1 cellular context compared by ENCODE assay signal in the genomic region with DNA sequence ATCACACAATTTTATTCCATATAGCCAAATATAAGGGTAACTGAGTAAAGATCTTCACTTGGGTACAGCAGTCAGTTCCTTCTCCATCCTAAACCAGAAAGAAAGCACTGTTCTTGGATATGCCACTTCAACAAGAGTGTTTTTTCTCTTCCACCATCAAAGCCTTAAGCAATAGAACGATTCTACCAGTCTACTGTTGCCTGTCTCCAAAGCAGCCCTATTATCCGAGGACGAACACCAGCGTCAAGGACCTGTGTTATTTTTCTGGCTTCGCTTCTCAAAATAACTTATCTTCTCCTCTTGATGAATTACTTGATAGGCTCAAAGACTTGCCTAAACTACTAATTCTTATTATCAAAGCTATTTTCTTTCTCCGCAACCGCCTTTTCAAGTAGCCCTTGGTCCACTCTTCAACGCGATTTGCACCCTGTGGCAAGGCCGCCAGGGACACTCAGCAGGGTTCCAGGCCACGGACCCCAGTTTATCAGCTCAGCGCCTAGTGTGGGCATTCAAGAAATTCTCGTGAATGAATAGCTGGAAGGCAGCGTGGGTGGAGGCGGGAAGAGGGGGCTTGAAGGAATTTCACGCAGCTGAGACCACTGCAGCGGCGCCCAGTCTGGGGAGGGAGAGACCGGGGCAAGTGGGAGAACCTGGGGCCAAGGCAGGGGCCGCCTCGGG.
TF ChIP-seq lines count a peak whose summit lies in the region.

No MANE protein-coding gene starts in this region.

TF ChIP-seq in liver, 16 proteins besides CTCF, POLR2A, EP300 and RAD21 (continued from another document):
- TF ChIP-seq, protein P1, sequence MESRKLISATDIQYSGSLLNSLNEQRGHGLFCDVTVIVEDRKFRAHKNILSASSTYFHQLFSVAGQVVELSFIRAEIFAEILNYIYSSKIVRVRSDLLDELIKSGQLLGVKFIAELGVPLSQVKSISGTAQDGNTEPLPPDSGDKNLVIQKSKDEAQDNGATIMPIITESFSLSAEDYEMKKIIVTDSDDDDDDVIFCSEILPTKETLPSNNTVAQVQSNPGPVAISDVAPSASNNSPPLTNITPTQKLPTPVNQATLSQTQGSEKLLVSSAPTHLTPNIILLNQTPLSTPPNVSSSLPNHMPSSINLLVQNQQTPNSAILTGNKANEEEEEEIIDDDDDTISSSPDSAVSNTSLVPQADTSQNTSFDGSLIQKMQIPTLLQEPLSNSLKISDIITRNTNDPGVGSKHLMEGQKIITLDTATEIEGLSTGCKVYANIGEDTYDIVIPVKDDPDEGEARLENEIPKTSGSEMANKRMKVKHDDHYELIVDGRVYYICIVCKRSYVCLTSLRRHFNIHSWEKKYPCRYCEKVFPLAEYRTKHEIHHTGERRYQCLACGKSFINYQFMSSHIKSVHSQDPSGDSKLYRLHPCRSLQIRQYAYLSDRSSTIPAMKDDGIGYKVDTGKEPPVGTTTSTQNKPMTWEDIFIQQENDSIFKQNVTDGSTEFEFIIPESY (IDR thresholded peaks at IDR 0.05) = no peak
- TF ChIP-seq, protein P2, sequence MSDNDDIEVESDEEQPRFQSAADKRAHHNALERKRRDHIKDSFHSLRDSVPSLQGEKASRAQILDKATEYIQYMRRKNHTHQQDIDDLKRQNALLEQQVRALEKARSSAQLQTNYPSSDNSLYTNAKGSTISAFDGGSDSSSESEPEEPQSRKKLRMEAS (IDR thresholded peaks at IDR 0.05) = no peak
- no peak for TF ChIP-seq SP1 (IDR thresholded peaks at IDR 0.05)
